Comparison of ENCODE assay signal across 8 cellular contexts in the genomic region with DNA sequence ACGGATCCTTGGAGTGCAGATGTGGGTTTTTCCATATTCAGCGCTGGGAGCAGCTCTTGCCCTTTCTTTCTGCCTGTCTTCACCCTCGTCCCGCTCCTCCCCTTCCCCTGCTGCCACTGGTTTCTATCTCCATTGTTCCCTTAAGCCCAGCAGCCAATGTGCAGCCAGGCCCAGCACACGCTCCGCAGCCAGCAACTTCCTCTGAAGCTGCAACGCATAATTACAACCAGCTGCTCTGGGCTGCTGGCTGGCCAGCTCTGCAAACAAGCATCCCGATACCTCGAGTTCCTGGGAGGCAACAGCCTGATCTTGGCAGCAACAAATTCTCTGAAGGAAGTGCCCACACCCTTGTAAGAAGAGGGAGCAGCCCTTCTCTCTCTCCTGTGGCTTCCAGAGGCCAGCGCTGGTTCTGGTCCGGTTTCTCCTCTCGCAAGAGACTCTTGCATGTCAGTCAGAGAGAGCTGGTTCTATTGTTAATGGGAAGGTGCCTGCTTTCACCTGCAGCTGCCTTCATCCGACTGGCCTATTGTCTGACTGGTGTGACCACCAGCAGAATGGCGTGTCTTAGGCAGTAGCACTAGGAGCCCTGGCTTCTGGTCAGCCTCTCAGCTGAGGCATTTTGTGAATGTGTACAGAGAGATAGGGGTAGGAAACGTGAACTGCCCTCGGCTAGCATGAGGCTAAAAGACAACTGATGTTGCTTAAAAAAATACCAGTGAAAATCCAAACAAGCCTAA.
A peak's percentile ranks its signal among the peaks of the same experiment; 100 is the strongest.
DNase-seq lines count a peak whose midpoint lies in the region; ATAC-seq and TF ChIP-seq lines count a peak whose summit lies in the region.

No MANE protein-coding gene starts in this region.

- peak overlapping the region; percentile 54 for H3K4me3 ChIP-seq in ACC112 (ENCODE audit: low read depth, low read length)
- peak overlapping the region in 1 of 4 donors; percentile 0 for H3K4me3 ChIP-seq in Peyer's patch
- peak overlapping the region; percentile 37 to 53 for H3K4me3 ChIP-seq in mucosa of rectum (ENCODE audit: low read length in 2 of 2)

- peak overlapping the region; percentile 93 for H2AFZ ChIP-seq in ACC112 (ENCODE audit: low read length, unreplicated experiment)

- DNase-seq in Kasumi-1 (lab: John Stamatoyannopoulos, UW) (peak; percentile 89 to 90), Peyer's patch (peak in 2 of 3 donors; percentile 68 to 69), epithelial cell of prostate (ENCODE audit: low read depth, low spot score) (no peak)

- H3K4me1 ChIP-seq in ACC112 (ENCODE audit: control insufficient read depth, insufficient read depth, low read length, unreplicated experiment) (peaks cover 36% of the 10 kb centered on the region), Peyer's patch (peaks cover 0 to 38% (median 5%) of the 10 kb centered on the region in 4 donors), mucosa of rectum (ENCODE audit: control insufficient read depth in 2 of 2, insufficient read depth in 2 of 2, low read length in 2 of 2) (peaks cover 32 to 37% of the 10 kb centered on the region in 2 donors)

- H3K27me3 ChIP-seq in ACC112 (ENCODE audit: insufficient read depth, low read length) (no peaks in the 10 kb centered on the region), Peyer's patch (no peaks in the 10 kb centered on the region), mucosa of rectum (ENCODE audit: control insufficient read depth in 2 of 2, insufficient read depth in 2 of 2, low read length in 2 of 2) (no peaks in the 10 kb centered on the region)

- peak overlapping the region; percentile 38 to 55 for H3K9ac ChIP-seq in mucosa of rectum (ENCODE audit: low read depth in 1 of 2, low read length in 2 of 2)

- ATAC-seq in GM19467 (IDR thresholded peaks at IDR 0.05; ENCODE audit: unreplicated experiment), result no peak
- ATAC-seq in HG03342 (IDR thresholded peaks at IDR 0.05; ENCODE audit: unreplicated experiment), result no peak
- no peak for ATAC-seq in GM18498 (IDR thresholded peaks at IDR 0.05; ENCODE audit: unreplicated experiment)

- no peaks in the 10 kb centered on the region for H3K9me3 ChIP-seq in Peyer's patch
- no peaks in the 10 kb centered on the region for H3K9me3 ChIP-seq in mucosa of rectum (ENCODE audit: control insufficient read depth in 2 of 2, low read length in 2 of 2)

- H3K27ac ChIP-seq in ACC112 (ENCODE audit: low read depth, low read length) (peak overlapping the region; percentile 64), Peyer's patch (peak overlapping the region; percentile 49 to 75 (median 66)), epithelial cell of prostate (peak overlapping the region; percentile 46), mucosa of rectum (ENCODE audit: low read depth in 2 of 2, low read length in 2 of 2) (peak overlapping the region; percentile 80 to 87)

- TF ChIP-seq POLR2A in Peyer's patch (IDR thresholded peaks at IDR 0.05), result peak in 1 of 2 donors; percentile 31

- no peaks in the 10 kb centered on the region for H3K79me2 ChIP-seq in ACC112 (ENCODE audit: control insufficient read depth, insufficient read depth, low read length, unreplicated experiment)

- H3K36me3 ChIP-seq in ACC112 (ENCODE audit: insufficient read depth, low read length), result no peaks in the 10 kb centered on the region
- H3K36me3 ChIP-seq in Peyer's patch, result no peaks in the 10 kb centered on the region
- H3K36me3 ChIP-seq in mucosa of rectum (ENCODE audit: control insufficient read depth in 2 of 2, insufficient read depth in 2 of 2, low read length in 2 of 2), result no peaks in the 10 kb centered on the region

- no peak for TF ChIP-seq CTCF in Peyer's patch (IDR thresholded peaks at IDR 0.05)
